ENCODE assay signal across 2 cellular contexts in genomic region chr14:74538411-74539391, GRCh38.
TF ChIP-seq lines count a peak whose summit lies in the region.

No MANE protein-coding gene starts in this region.

TF ChIP-seq in K562, 482 proteins besides CTCF, POLR2A, EP300 and RAD21:
- TF ChIP-seq RBM25 (IDR thresholded peaks at IDR 0.05; ENCODE audit: low read depth, low read length, severe bottlenecking) (peak; percentile 55), EHMT2 (IDR thresholded peaks at IDR 0.05) (no peak)

TF ChIP-seq in HepG2, 621 proteins besides CTCF, POLR2A, EP300 and RAD21:
- TF ChIP-seq NR0B2 (CRISPR knock-in tag; IDR thresholded peaks at IDR 0.05) (no peak), ARNT (IDR thresholded peaks at IDR 0.05) (no peak), CEBPB (IDR thresholded peaks at IDR 0.05; ENCODE audit: borderline replicate concordance, low read depth, low read length) (peak; percentile 67), MNT (IDR thresholded peaks at IDR 0.05) (no peak), PCBP1 (IDR thresholded peaks at IDR 0.05; ENCODE audit: borderline replicate concordance, low read depth, low read length) (no peak), ZMYM3 (CRISPR knock-in tag; IDR thresholded peaks at IDR 0.05) (peak; percentile 34; the same call in 1 of the 2 replicates), LCORL (IDR thresholded peaks at IDR 0.05) (no peak), LCORL (CRISPR knock-in tag; IDR thresholded peaks at IDR 0.05) (0 out of 2 replicates have a peak, but pooled peaks have one; percentile 21), SRSF9 (IDR thresholded peaks at IDR 0.05; ENCODE audit: borderline replicate concordance, insufficient read depth, low read depth, low read length, poor library complexity, severe bottlenecking) (no peak), ZKSCAN1 (IDR thresholded peaks at IDR 0.05; ENCODE audit: low read length) (peak; percentile 94), ZNF629 (CRISPR knock-in tag; conservative IDR thresholded peaks at IDR 0.05) (peak; percentile 87), ZNF556 (CRISPR knock-in tag; IDR thresholded peaks at IDR 0.05; ENCODE audit: borderline replicate concordance) (no peak), MED8 (CRISPR knock-in tag; IDR thresholded peaks at IDR 0.05; ENCODE audit: insufficient replicate concordance) (no peak)
TF ChIP-seq in HepG2: peak in this region for 5.
